1 cellular context compared by ENCODE assay signal in the genomic region with DNA sequence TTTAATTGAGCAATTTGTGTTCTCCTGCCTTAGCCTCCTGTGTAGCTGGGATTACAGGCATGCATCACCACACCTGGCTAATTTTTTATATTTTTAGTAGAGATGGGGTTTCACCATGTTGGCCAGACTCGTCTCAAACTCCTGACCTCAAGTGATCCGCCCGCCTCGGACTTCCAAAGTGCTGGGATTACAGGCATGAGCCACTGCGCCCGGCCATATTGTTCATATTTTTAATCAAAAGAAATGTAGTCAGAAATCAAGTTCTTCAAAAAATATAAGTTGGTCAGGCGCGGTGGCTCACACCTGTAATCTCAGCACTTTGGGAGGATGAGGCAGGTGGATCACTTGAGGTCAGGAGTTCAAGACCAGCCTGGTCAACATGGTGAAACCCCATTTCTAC. TPM values are rescaled to one million over a fixed set of nuclear protein-coding genes. Genes with fewer than 3 reads are reported as not detected.
"Had no signal": no experiment of that assay in that cellular context is flagged by ENCODE, and none has a peak within 500 bp of the region (broad histone marks: within the 10 kb centered on the region; RNA-seq: fewer than 3 reads in every experiment).

No MANE protein-coding gene starts in this region.

RNA-seq across cellular contexts. Expression of a gene that starts 47.6 kb away (rescaled TPM):
- total RNA-seq: H7 had no signal
